7 cellular contexts compared by ENCODE assay signal in the genomic region with DNA sequence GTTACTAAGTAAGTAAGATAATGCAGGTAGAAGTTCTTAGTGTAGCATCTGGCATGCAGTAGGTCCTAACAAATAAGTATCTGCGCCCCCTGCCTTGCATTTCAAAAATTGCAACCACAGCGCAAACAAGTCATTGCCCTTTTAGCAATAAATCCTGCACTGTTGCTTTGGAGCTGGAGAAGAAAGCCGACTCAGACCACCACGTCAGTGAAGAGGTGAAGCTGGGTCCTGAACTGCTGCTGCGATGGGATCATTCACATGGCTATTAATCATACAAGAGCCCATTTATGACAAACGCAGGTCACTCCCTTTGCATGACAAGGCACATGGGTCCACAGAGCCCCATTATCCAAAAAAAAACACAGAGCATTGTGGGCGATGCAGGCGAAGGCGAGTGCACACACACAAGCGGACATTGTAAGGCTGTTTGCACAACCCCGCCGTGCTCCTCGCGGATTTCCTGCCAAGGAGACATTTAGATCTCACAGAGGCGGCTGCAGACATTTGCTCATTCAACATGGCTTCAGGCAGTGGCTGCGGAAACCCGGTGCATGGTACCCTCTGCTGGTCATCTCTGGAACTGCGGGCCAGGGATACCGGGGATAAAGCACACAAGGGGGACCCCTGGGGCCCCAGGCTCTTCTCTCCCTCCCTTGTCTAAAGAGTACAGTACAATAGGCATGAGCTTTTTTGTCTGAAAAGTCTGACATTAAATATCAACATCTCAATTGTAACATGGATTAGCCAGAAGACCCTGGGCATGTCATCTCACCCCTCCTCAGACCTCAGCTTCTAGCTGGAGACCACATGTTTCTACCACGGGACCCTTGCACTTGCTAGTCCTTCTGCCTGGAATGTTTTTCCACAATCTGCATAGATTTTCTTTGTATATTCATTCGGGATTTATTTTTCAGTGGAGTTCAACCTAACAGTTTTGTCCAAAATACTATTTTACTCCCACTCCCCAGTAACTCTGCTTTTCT. TPM values are rescaled to one million over a fixed set of nuclear protein-coding genes. Genes with fewer than 3 reads are reported as not detected.
DNase-seq lines count a peak whose midpoint lies in the region; ATAC-seq and TF ChIP-seq lines count a peak whose summit lies in the region.

No MANE protein-coding gene starts in this region.

- H3K4me1 ChIP-seq in iPS DF 6.9 (ENCODE audit: control insufficient read depth, insufficient read depth, low read length) (0 out of 2 replicates have a peak, but pooled peaks cover 1% of the 10 kb centered on the region), sigmoid colon (peaks cover 0 to 9% (median 2%) of the 10 kb centered on the region in 4 donors)

- no peaks in the 10 kb centered on the region for H3K9me3 ChIP-seq in iPS DF 6.9 (ENCODE audit: control insufficient read depth, insufficient read depth, low read length)
- H3K9me3 ChIP-seq in sigmoid colon: no peaks in the 10 kb centered on the region

- TF ChIP-seq CTCF in astrocyte of the spinal cord (IDR thresholded peaks at IDR 0.05; ENCODE audit: low read depth, low read length): peak; percentile 100
- peak; percentile 64 to 95 (median 86) for TF ChIP-seq CTCF in sigmoid colon (IDR thresholded peaks at IDR 0.05)

- no CpG with 5 or more reads among the region's 21 CpGs for WGBS in iPS DF 6.9 (ENCODE audit: insufficient coverage, insufficient read length)
- 3 to 7% methylated on average over 21 of the region's 21 CpGs for WGBS in sigmoid colon, 2 donors

- ATAC-seq in GM18498 (IDR thresholded peaks at IDR 0.05; ENCODE audit: unreplicated experiment): peak; percentile 95
- peak; percentile 82 for ATAC-seq in HG02870 (IDR thresholded peaks at IDR 0.05; ENCODE audit: unreplicated experiment)

- TF ChIP-seq POLR2A in sigmoid colon (IDR thresholded peaks at IDR 0.05): no peak

- in situ Hi-C loops in astrocyte of the spinal cord (cut with HindIII; ENCODE audit: low sequenced_read_pairs): no loop called here

- peak overlapping the region; percentile 41 for H3K4me3 ChIP-seq in astrocyte of the spinal cord (ENCODE audit: low read depth, low read length)
- peak overlapping the region; percentile 38; the same call in 1 of the 2 replicates for H3K4me3 ChIP-seq in iPS DF 6.9 (ENCODE audit: low read length)
- H3K4me3 ChIP-seq in sigmoid colon: peak overlapping the region in 3 of 4 donors; percentile 35 to 39 (median 38)

- DNase-seq in NCI-H146 (lab: John Stamatoyannopoulos, UW): peak; percentile 87
- peak; percentile 76 for DNase-seq in T-helper 9 cell
- DNase-seq in astrocyte of the spinal cord (ENCODE audit: low read depth, low spot score): peak; percentile 82
- DNase-seq in iPS DF 6.9 (ENCODE audit: low read depth, low spot score): peak; percentile 66
- peak; percentile 89 for DNase-seq in sigmoid colon

- H3K27me3 ChIP-seq in iPS DF 6.9 (ENCODE audit: control insufficient read depth, insufficient read depth, low read length) (no peaks in the 10 kb centered on the region), sigmoid colon (no peaks in the 10 kb centered on the region)

- no peak for TF ChIP-seq EP300 in sigmoid colon (IDR thresholded peaks at IDR 0.05)

- H3K27ac ChIP-seq in iPS DF 6.9 (ENCODE audit: low read length) (no peak overlapping the region), sigmoid colon (peak overlapping the region in 2 of 4 donors; percentile 20 to 26)

- intact Hi-C loops in sigmoid colon (cut with DNase I): loop anchor here (1.0 to 5.0 kb wide), 4 partner anchors 56 to 972 kb away; partner anchors contain the start of gene MYCN

- H3K36me3 ChIP-seq in iPS DF 6.9 (ENCODE audit: control insufficient read depth, insufficient read depth, low read length) (no peaks in the 10 kb centered on the region), sigmoid colon (no peaks in the 10 kb centered on the region)

RNA-seq across cellular contexts. Expression of gene CYRIA, which starts 56.7 kb away (rescaled TPM):
- total RNA-seq in sigmoid colon: 10 to 100 TPM in 3 of 4 donors, 1 to 10 TPM in 1; 9.0 to 15.3 (median 12.5) TPM
- 1 to 10 TPM in 2 of 3 donors, under 1 TPM in 1; 0.92 to 5.0 (median 3.0) TPM for polyA plus RNA-seq in sigmoid colon
